ENCODE assay signal across 8 cellular contexts in genomic region chr2:130864830-130865229, GRCh38. TPM values are rescaled to one million over a fixed set of nuclear protein-coding genes. Genes with fewer than 3 reads are reported as not detected.
A peak's percentile ranks its signal among the peaks of the same experiment; 100 is the strongest.
DNase-seq lines count a peak whose midpoint lies in the region; ATAC-seq and TF ChIP-seq lines count a peak whose summit lies in the region.

No MANE protein-coding gene starts in this region.

- no peaks in the 10 kb centered on the region for H3K9me3 ChIP-seq in WERI-Rb-1 (ENCODE audit: severe bottlenecking)

- peak; percentile 74 for ATAC-seq in left colon

- no peak overlapping the region for H3K4me3 ChIP-seq in WERI-Rb-1 (ENCODE audit: low read depth, low read length)

- intact Hi-C loops in left colon (cut with DNase I, micrococcal nuclease), result no loop called here

- H3K27ac ChIP-seq in WERI-Rb-1 (no peak overlapping the region), caudate nucleus (ENCODE audit: low read depth, low read length) (no peak overlapping the region)

- no peaks in the 10 kb centered on the region for H3K27me3 ChIP-seq in WERI-Rb-1 (ENCODE audit: insufficient read depth, low read depth, severe bottlenecking)

- no peak for TF ChIP-seq CTCF in WERI-Rb-1 (IDR thresholded peaks at IDR 0.05; ENCODE audit: low read depth, low read length)

- DNase-seq in DMS153 (lab: John Stamatoyannopoulos, UW) (peak; percentile 89), NCI-H1105 treated with DMSO at 0.1 percent for 48 hours (lab: John Stamatoyannopoulos, UW) (peak; percentile 69), SW480 (ENCODE audit: low spot score) (peak; percentile 86), left colon (peak; percentile 24 to 41), foreskin melanocyte (no peak), WERI-Rb-1 (no peak), caudate nucleus (lab: John Stamatoyannopoulos, UW) (no peak)
- no peak for DNase-seq in effector CD8-positive, alpha-beta T cell (lab: John Stamatoyannopoulos, UW)

- H3K36me3 ChIP-seq in WERI-Rb-1, result no peaks in the 10 kb centered on the region

RNA-seq across cellular contexts. Expression of gene ARHGEF4, which starts 28.1 kb away (rescaled TPM):
- total RNA-seq in left colon, result 1 to 10 TPM; 1.1 to 3.0 TPM

Comparison
In these comparisons a context has a peak if more than half of its experiments do, and no peak if none do; other contexts are left out.
1. DNase-seq: peak in DMS153 (single experiment), NCI-H1105 treated with DMSO at 0.1 percent for 48 hours (single experiment), SW480 (single experiment) and left colon (2 of 2); none in foreskin melanocyte (single experiment), WERI-Rb-1 (single experiment), effector CD8-positive, alpha-beta T cell (single experiment) and caudate nucleus (0 of 61).